ENCODE assay signal across 1 cellular context in genomic region chr2:173008786-173009185, GRCh38.
TF ChIP-seq lines count a peak whose summit lies in the region.

No MANE protein-coding gene starts in this region.

TF ChIP-seq in HepG2, 621 proteins besides CTCF, POLR2A, EP300 and RAD21 (continued from another document and continues in another):
- TF ChIP-seq ZBTB40 (IDR thresholded peaks at IDR 0.05) (no peak), ZBTB40 (CRISPR knock-in tag; IDR thresholded peaks at IDR 0.05) (no peak), ELF4 (CRISPR knock-in tag; IDR thresholded peaks at IDR 0.05; ENCODE audit: borderline replicate concordance) (no peak), ZNF839 (CRISPR knock-in tag; IDR thresholded peaks at IDR 0.05; ENCODE audit: borderline replicate concordance) (no peak), TOPORS (CRISPR knock-in tag; IDR thresholded peaks at IDR 0.05) (no peak), MLX (CRISPR knock-in tag; IDR thresholded peaks at IDR 0.05) (no peak), ZHX1 (CRISPR knock-in tag; IDR thresholded peaks at IDR 0.05; ENCODE audit: low read depth) (no peak), NFAT5 (CRISPR knock-in tag; IDR thresholded peaks at IDR 0.05) (no peak), ZFP36L1 (CRISPR knock-in tag; IDR thresholded peaks at IDR 0.05) (no peak), ZNF709 (CRISPR knock-in tag; IDR thresholded peaks at IDR 0.05) (no peak), FOXC1 (CRISPR knock-in tag; IDR thresholded peaks at IDR 0.05; ENCODE audit: borderline replicate concordance) (no peak), NBN (conservative IDR thresholded peaks at IDR 0.05) (no peak), GLI4 (CRISPR knock-in tag; IDR thresholded peaks at IDR 0.05; ENCODE audit: borderline replicate concordance) (no peak), ZNF143 (CRISPR knock-in tag; IDR thresholded peaks at IDR 0.05) (no peak), ZNF615 (CRISPR knock-in tag; IDR thresholded peaks at IDR 0.05; ENCODE audit: borderline replicate concordance) (no peak), DDIT3 (CRISPR knock-in tag; IDR thresholded peaks at IDR 0.05) (no peak), ATAD3A (CRISPR knock-in tag; IDR thresholded peaks at IDR 0.05) (no peak), PLSCR1 (CRISPR knock-in tag; IDR thresholded peaks at IDR 0.05; ENCODE audit: borderline replicate concordance) (no peak), FUBP1 (CRISPR knock-in tag; IDR thresholded peaks at IDR 0.05; ENCODE audit: borderline replicate concordance) (no peak), HOXA9 (CRISPR knock-in tag; IDR thresholded peaks at IDR 0.05; ENCODE audit: borderline replicate concordance) (no peak), ZMYM3 (CRISPR knock-in tag; IDR thresholded peaks at IDR 0.05) (no peak), TBL1XR1 (IDR thresholded peaks at IDR 0.05; ENCODE audit: borderline replicate concordance, low read length, partially characterized antibody) (no peak), MXD3 (CRISPR knock-in tag; IDR thresholded peaks at IDR 0.05) (no peak), SUZ12 (IDR thresholded peaks at IDR 0.05; ENCODE audit: low read depth, low read length) (no peak), DBP (CRISPR knock-in tag; IDR thresholded peaks at IDR 0.05; ENCODE audit: not compliant biosample characterization) (no peak), MZF1 (CRISPR knock-in tag; IDR thresholded peaks at IDR 0.05; ENCODE audit: borderline replicate concordance) (no peak)
